9 cellular contexts compared by ENCODE assay signal in the genomic region with DNA sequence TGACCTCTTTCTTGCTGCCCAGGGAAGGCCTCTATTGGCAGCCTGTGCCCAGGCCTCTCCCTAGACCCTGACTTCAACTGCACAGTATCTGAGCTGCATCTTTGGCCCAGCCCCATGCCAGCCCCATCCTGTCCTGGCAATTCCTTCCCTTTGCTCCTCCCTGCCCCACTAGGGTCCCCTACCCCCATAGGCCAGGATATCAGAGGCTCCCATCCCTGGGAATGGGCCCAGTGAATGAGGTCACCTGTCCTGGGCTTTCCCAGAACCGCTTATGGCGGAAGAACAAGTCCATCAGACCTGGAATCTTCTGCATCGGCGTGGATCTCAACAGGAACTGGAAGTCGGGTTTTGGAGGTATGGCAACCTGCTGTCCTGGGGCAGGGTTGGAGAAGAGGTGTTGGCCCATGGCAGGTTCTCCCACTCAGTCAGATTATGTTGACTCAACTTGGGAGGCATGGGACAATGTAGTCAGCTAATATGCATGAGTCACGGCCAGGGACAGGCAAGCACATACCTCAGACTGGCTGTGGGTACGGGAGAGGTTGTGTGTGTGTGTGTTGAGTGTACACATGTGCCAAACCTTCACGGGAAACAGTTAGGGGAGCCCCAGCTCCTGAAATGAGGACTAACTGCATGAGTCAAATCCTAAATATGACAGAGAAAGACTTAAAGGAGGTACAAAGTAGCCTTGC.
DNase-seq lines count a peak whose midpoint lies in the region; ATAC-seq and TF ChIP-seq lines count a peak whose summit lies in the region.
"Had no signal": no experiment of that assay in that cellular context is flagged by ENCODE, and none has a peak within 500 bp of the region (broad histone marks: within the 10 kb centered on the region; RNA-seq: fewer than 3 reads in every experiment).

No MANE protein-coding gene starts in this region.

- intact Hi-C loops in tibial artery (cut with DNase I; ENCODE audit: low total_unique reads), result no loop called here

- H3K27ac ChIP-seq in tibial artery, result peak overlapping the region; percentile 48 to 57

- peaks cover 0 to 27% (median 15%) of the 10 kb centered on the region in 4 donors for H3K4me1 ChIP-seq in tibial artery

- no peaks in the 10 kb centered on the region for H3K36me3 ChIP-seq in tibial artery

- no peaks in the 10 kb centered on the region for H3K27me3 ChIP-seq in tibial artery

- peak; percentile 87 for ATAC-seq in SK-N-SH treated with all-trans-retinoic acid at 6 μM for 48 hours
- no peak for ATAC-seq in HG02981 (IDR thresholded peaks at IDR 0.05; ENCODE audit: unreplicated experiment)
- ATAC-seq in HG03280 (IDR thresholded peaks at IDR 0.05; ENCODE audit: unreplicated experiment), result no peak
- no peak for ATAC-seq in HG03520 (IDR thresholded peaks at IDR 0.05; ENCODE audit: unreplicated experiment)

- peaks cover 0 to 7% (median 0%) of the 10 kb centered on the region in 3 donors for H3K9me3 ChIP-seq in tibial artery

- H3K4me3 ChIP-seq in tibial artery, result no peak overlapping the region

- DNase-seq in activated T-cell treated with anti-CD3 and anti-CD28 coated beads for 48 hours (ENCODE audit: low read depth), result peak; percentile 58
- no peak for DNase-seq in activated T-cell treated with anti-CD3 and anti-CD28 coated beads for 4 hours
- DNase-seq in iris pigment epithelial cell (ENCODE audit: low read depth), result peak; percentile 96
- peak in 1 of 2 donors; percentile 71 for DNase-seq in tibial artery
- DNase-seq: NCI-H2171 treated with DMSO at 0.1 percent for 48 hours had no signal

- TF ChIP-seq CTCF in tibial artery (IDR thresholded peaks at IDR 0.05), result no peak

TF ChIP-seq in SK-N-SH treated with all-trans-retinoic acid at 6 μM for 48 hours, 23 proteins besides CTCF, POLR2A, EP300 and RAD21:
- TF ChIP-seq ISL1 (CRISPR knock-in tag; IDR thresholded peaks at IDR 0.05) (peak; percentile 31; the same call in 1 of the 2 replicates), RARB (CRISPR knock-in tag; IDR thresholded peaks at IDR 0.05) (no peak), TOX (CRISPR knock-in tag; IDR thresholded peaks at IDR 0.05; ENCODE audit: borderline replicate concordance) (no peak), ZFP3 (CRISPR knock-in tag; IDR thresholded peaks at IDR 0.05) (peak; percentile 74), BACH2 (CRISPR knock-in tag; IDR thresholded peaks at IDR 0.05; ENCODE audit: borderline replicate concordance) (no peak)
- TF ChIP-seq, protein P1, sequence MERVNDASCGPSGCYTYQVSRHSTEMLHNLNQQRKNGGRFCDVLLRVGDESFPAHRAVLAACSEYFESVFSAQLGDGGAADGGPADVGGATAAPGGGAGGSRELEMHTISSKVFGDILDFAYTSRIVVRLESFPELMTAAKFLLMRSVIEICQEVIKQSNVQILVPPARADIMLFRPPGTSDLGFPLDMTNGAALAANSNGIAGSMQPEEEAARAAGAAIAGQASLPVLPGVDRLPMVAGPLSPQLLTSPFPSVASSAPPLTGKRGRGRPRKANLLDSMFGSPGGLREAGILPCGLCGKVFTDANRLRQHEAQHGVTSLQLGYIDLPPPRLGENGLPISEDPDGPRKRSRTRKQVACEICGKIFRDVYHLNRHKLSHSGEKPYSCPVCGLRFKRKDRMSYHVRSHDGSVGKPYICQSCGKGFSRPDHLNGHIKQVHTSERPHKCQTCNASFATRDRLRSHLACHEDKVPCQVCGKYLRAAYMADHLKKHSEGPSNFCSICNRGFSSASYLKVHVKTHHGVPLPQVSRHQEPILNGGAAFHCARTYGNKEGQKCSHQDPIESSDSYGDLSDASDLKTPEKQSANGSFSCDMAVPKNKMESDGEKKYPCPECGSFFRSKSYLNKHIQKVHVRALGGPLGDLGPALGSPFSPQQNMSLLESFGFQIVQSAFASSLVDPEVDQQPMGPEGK (CRISPR knock-in tag; IDR thresholded peaks at IDR 0.05; ENCODE audit: borderline replicate concordance), result peak; percentile 21; the same call in 1 of the 2 replicates
